14 cellular contexts compared by ENCODE assay signal in the genomic region with DNA sequence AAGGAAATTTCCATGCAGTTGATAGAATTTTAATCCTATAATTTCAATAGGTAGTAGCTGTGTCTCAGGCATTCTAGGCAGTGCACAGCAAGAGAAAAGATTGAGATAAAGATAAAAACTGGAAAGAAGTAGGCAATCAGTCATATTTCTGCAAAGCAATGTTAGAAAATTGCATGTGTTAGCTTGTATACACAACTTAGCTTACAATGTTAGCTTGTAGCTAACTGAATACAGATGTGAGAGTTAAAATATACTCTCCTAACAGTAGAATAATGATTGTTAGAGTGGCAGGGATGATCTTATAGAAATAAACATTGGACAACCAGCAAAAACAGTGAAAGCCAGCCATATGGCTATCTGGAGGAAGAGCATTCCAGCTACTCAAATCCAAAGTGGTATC. TPM values are rescaled to one million over a fixed set of nuclear protein-coding genes. Genes with fewer than 3 reads are reported as not detected.
A peak's percentile ranks its signal among the peaks of the same experiment; 100 is the strongest.
DNase-seq lines count a peak whose midpoint lies in the region; ATAC-seq, FAIRE-seq and TF ChIP-seq lines count a peak whose summit lies in the region.
"Had no signal": no experiment of that assay in that cellular context is flagged by ENCODE, and none has a peak within 500 bp of the region (broad histone marks: within the 10 kb centered on the region; RNA-seq: fewer than 3 reads in every experiment).

No MANE protein-coding gene starts in this region.

- H3K9me3 ChIP-seq in KOPT-K1 (ENCODE audit: insufficient read depth, low read length, poor library complexity, severe bottlenecking) (no peaks in the 10 kb centered on the region), tibial nerve (no peaks in the 10 kb centered on the region)
- H3K9me3 ChIP-seq in naive thymus-derived CD4-positive, alpha-beta T cell (ENCODE audit: control insufficient read depth in 2 of 3, low read length in 3 of 3) = no peaks in the 10 kb centered on the region
- H3K9me3 ChIP-seq: esophagus squamous epithelium had no signal

- peak; percentile 80 for FAIRE-seq in D721Med (lab: Jason Lieb, UNC)

- POLR2A ChIA-PET in naive thymus-derived CD4-positive, alpha-beta T cell (lab: Charles Lee) = interaction anchor here (0.7 to 8.6 kb wide), 19 partner anchors 9 to 145 kb away, joined by 3 to 117 read pairs (median 4); no protein-coding TSS in a partner anchor

- TF ChIP-seq CTCF in D721Med (IDR thresholded peaks at IDR 0.05; ENCODE audit: insufficient read depth, missing control alignments) (no peak), tibial nerve (IDR thresholded peaks at IDR 0.05) (no peak)

- no peak for TF ChIP-seq EP300 in tibial nerve (IDR thresholded peaks at IDR 0.05)

- no peaks in the 10 kb centered on the region for H3K27me3 Mint-ChIP-seq in naive thymus-derived CD4-positive, alpha-beta T cell

- H3K4me1 ChIP-seq in naive thymus-derived CD4-positive, alpha-beta T cell (ENCODE audit: control insufficient read depth in 2 of 2, insufficient read depth in 2 of 2, low read length in 2 of 2) = peaks cover 77 to 82% of the 10 kb centered on the region in 2 donors
- H3K4me1 ChIP-seq in tibial nerve = peaks cover 0 to 7% (median 0%) of the 10 kb centered on the region in 4 donors
- H3K4me1 ChIP-seq: esophagus squamous epithelium had no signal

- H3K4me3 Mint-ChIP-seq in naive thymus-derived CD4-positive, alpha-beta T cell = peak overlapping the region in 9 of 10 donors; percentile 58 to 81 (median 71)
- H3K4me3 Mint-ChIP-seq: H9 had no signal

- peak overlapping the region; percentile 2 for H3K4me3 ChIP-seq in naive thymus-derived CD4-positive, alpha-beta T cell (ENCODE audit: low read length)
- no peak overlapping the region for H3K4me3 ChIP-seq in tibial nerve
- H3K4me3 ChIP-seq: esophagus squamous epithelium, MG63 had no signal

- no peak for ATAC-seq in activated naive CD4-positive, alpha-beta T cell treated with anti-CD3 and anti-CD28 coated beads, Interleukin-2, amount 50 U/mL, for 72 hours
- no peak for ATAC-seq in naive thymus-derived CD4-positive, alpha-beta T cell
- ATAC-seq: left ventricle myocardium superior had no signal

- TF ChIP-seq POLR2A in tibial nerve (IDR thresholded peaks at IDR 0.05) = no peak

- H3K27ac Mint-ChIP-seq in activated naive CD4-positive, alpha-beta T cell treated with anti-CD3 and anti-CD28 coated beads, Interleukin-2, amount 50 U/mL, for 72 hours = peak overlapping the region; percentile 89 to 100
- H3K27ac Mint-ChIP-seq in naive thymus-derived CD4-positive, alpha-beta T cell = peak overlapping the region; percentile 74 to 98 (median 91)
- H3K27ac Mint-ChIP-seq: H9 had no signal

- peaks cover 0 to 5% of the 10 kb centered on the region in 2 donors for H3K9me3 Mint-ChIP-seq in activated naive CD4-positive, alpha-beta T cell treated with anti-CD3 and anti-CD28 coated beads, Interleukin-2, amount 50 U/mL, for 72 hours
- H3K9me3 Mint-ChIP-seq in naive thymus-derived CD4-positive, alpha-beta T cell = peaks cover 0 to 6% (median 0%) of the 10 kb centered on the region in 11 donors
- H3K9me3 Mint-ChIP-seq: H9 had no signal

- CTCF ChIA-PET in naive thymus-derived CD4-positive, alpha-beta T cell (lab: Charles Lee) = interaction anchor here (0.6 to 1.9 kb wide), 9 partner anchors 9 to 96 kb away, joined by 3 to 6 read pairs (median 4); no protein-coding TSS in a partner anchor

- peak overlapping the region; percentile 68 for H3K27ac ChIP-seq in KOPT-K1 (ENCODE audit: low read depth, low read length, poor library complexity, severe bottlenecking)
- peak overlapping the region; percentile 75 for H3K27ac ChIP-seq in naive thymus-derived CD4-positive, alpha-beta T cell (ENCODE audit: low read depth, low read length)
- H3K27ac ChIP-seq in tibial nerve = no peak overlapping the region
- H3K27ac ChIP-seq: esophagus squamous epithelium had no signal

- H3K36me3 ChIP-seq in KOPT-K1 (ENCODE audit: insufficient read depth, low read length) (peaks cover 8% of the 10 kb centered on the region), tibial nerve (no peaks in the 10 kb centered on the region)
- H3K36me3 ChIP-seq in naive thymus-derived CD4-positive, alpha-beta T cell (ENCODE audit: control insufficient read depth in 2 of 3, insufficient read depth in 3 of 3, low read length in 3 of 3) = peaks cover 0 to 14% (median 0%) of the 10 kb centered on the region in 3 experiments
- H3K36me3 ChIP-seq: esophagus squamous epithelium had no signal

- H3K4me1 Mint-ChIP-seq in naive thymus-derived CD4-positive, alpha-beta T cell = peaks cover 62 to 100% (median 93%) of the 10 kb centered on the region in 7 donors

- H3K27me3 ChIP-seq in naive thymus-derived CD4-positive, alpha-beta T cell (ENCODE audit: control insufficient read depth in 2 of 2, insufficient read depth in 2 of 2, low read length in 2 of 2) = no peaks in the 10 kb centered on the region
- H3K27me3 ChIP-seq in tibial nerve = no peaks in the 10 kb centered on the region
- H3K27me3 ChIP-seq: esophagus squamous epithelium, MG63 had no signal

- no peak for DNase-seq in D721Med (ENCODE audit: insufficient read length, low spot score)
- no peak for DNase-seq in activated naive CD4-positive, alpha-beta T cell treated with anti-CD3 and anti-CD28 coated beads, Interleukin-2, amount 50 U/mL, for 72 hours (ENCODE audit: low spot score in 2 of 2)
- DNase-seq in naive thymus-derived CD4-positive, alpha-beta T cell = no peak
- no peak for DNase-seq in SIG-M5 (lab: John Stamatoyannopoulos, UW)
- no peak for DNase-seq in kidney tubule cell (ENCODE audit: low spot score)
- DNase-seq in tibial nerve (ENCODE audit: low spot score in 2 of 2) = no peak
- DNase-seq: activated CD4-positive, CD25-positive, alpha-beta regulatory T cell treated with anti-CD3 and anti-CD28 coated beads, Interleukin-2, amount 50 U/mL, for 72 hours; esophagus squamous epithelium; H9; hypothalamus; left ventricle myocardium superior; MG63; SW 1271 had no signal

- H3K36me3 Mint-ChIP-seq in activated naive CD4-positive, alpha-beta T cell treated with anti-CD3 and anti-CD28 coated beads, Interleukin-2, amount 50 U/mL, for 72 hours = peaks cover 29 to 50% of the 10 kb centered on the region in 2 donors
- peaks cover 33 to 62% (median 58%) of the 10 kb centered on the region in 5 donors for H3K36me3 Mint-ChIP-seq in naive thymus-derived CD4-positive, alpha-beta T cell

- intact Hi-C loops in naive thymus-derived CD4-positive, alpha-beta T cell (cut with micrococcal nuclease) = loop anchor here (1.0 kb wide), 2 partner anchors 7 to 10 kb away; no protein-coding TSS in a partner anchor

RNA-seq across cellular contexts. Expression of a gene that starts 29.0 kb away (rescaled TPM):
- total RNA-seq in activated naive CD4-positive, alpha-beta T cell treated with anti-CD3 and anti-CD28 coated beads, Interleukin-2, amount 50 U/mL, for 72 hours = 100 to 1,000 TPM; 433 to 644 TPM
- 1,000 to 10,000 TPM in 3 of 5 experiments, 100 to 1,000 TPM in 2; 739 to 1,121 (median 1,015) TPM for total RNA-seq in naive thymus-derived CD4-positive, alpha-beta T cell
- 1,000 to 10,000 TPM; 1,177 to 1,286 TPM for polyA plus RNA-seq in naive thymus-derived CD4-positive, alpha-beta T cell
- total RNA-seq in tibial nerve = 10 to 100 TPM; 10.3 to 16.5 (median 13.6) TPM
- total RNA-seq: H9 had no signal

Comparison
In these comparisons a context has a peak if more than half of its experiments do, and no peak if none do; other contexts are left out.
1. H3K27ac ChIP-seq: peak in KOPT-K1 (single experiment) and naive thymus-derived CD4-positive, alpha-beta T cell (single experiment); none in tibial nerve (0 of 4).
2. RNA of a gene that starts 29.0 kb away (total RNA-seq): 739 to 1,121 TPM in naive thymus-derived CD4-positive, alpha-beta T cell and 433 to 644 TPM in activated naive CD4-positive, alpha-beta T cell treated with anti-CD3 and anti-CD28 coated beads, Interleukin-2, amount 50 U/mL, for 72 hours; 10.3 to 16.5 TPM in tibial nerve; every median in the first group is over 10 times any median in the second.